In genomic region chr10:73809061-73809818, GRCh38 we compare ENCODE assay signal across 15 cellular contexts. TPM values are rescaled to one million over a fixed set of nuclear protein-coding genes. Genes with fewer than 3 reads are reported as not detected.
DNase-seq lines count a peak whose midpoint lies in the region; ATAC-seq, FAIRE-seq and TF ChIP-seq lines count a peak whose summit lies in the region.
"Had no signal": no experiment of that assay in that cellular context is flagged by ENCODE, and none has a peak within 500 bp of the region (broad histone marks: within the 10 kb centered on the region; RNA-seq: fewer than 3 reads in every experiment).

No MANE protein-coding gene starts in this region.

- H3K27me3 Mint-ChIP-seq in activated T-helper 1 cell treated with anti-CD3 and anti-CD28 coated beads, Interleukin-12 subunit alpha, Interleukin-12 subunit beta, Interleukin-2, Interleukin-4 antibody, amounts not matched to agents 30 ng/mL and 10 ng/mL and 1 ng/mL, durations not matched to agents 14 hours and 24 hours and 36 hours (ENCODE audit: insufficient read depth) = no peaks in the 10 kb centered on the region
- H3K27me3 Mint-ChIP-seq in memory B cell = no peaks in the 10 kb centered on the region
- H3K27me3 Mint-ChIP-seq: stimulated activated memory B cell treated with anti-CD40 and anti-IgM and Interleukin-4, amounts not matched to agents 10 μg/mL and 1 μg/mL and 100 μg/mL, for 72 hours had no signal

- peak overlapping the region; percentile 45 for H3K27ac Mint-ChIP-seq in activated T-helper 1 cell treated with anti-CD3 and anti-CD28 coated beads, Interleukin-12 subunit alpha, Interleukin-12 subunit beta, Interleukin-2, Interleukin-4 antibody, amounts not matched to agents 30 ng/mL and 10 ng/mL and 1 ng/mL, durations not matched to agents 14 hours and 24 hours and 36 hours
- H3K27ac Mint-ChIP-seq in memory B cell = no peak overlapping the region

- ATAC-seq in HepG2 = no peak
- no peak for ATAC-seq in right lobe of liver
- no peak for ATAC-seq in memory B cell (ENCODE audit: low read depth)
- no peak for ATAC-seq in HG03342 (IDR thresholded peaks at IDR 0.05; ENCODE audit: unreplicated experiment)
- no peak for ATAC-seq in GM21786 (IDR thresholded peaks at IDR 0.05; ENCODE audit: unreplicated experiment)
- ATAC-seq in GM21515 (IDR thresholded peaks at IDR 0.05; ENCODE audit: unreplicated experiment) = no peak
- ATAC-seq: stimulated activated memory B cell treated with anti-CD40 and anti-IgM and Interleukin-4, amounts not matched to agents 10 μg/mL and 1 μg/mL and 100 μg/mL, for 72 hours had no signal

- peaks cover 3% of the 10 kb centered on the region for H3K79me2 ChIP-seq in HepG2 (ENCODE audit: insufficient read depth, low read length)

- no peaks in the 10 kb centered on the region for H4K20me1 ChIP-seq in HepG2 (ENCODE audit: insufficient read depth, low read length)

- H3K4me3 Mint-ChIP-seq in activated T-helper 1 cell treated with anti-CD3 and anti-CD28 coated beads, Interleukin-12 subunit alpha, Interleukin-12 subunit beta, Interleukin-2, Interleukin-4 antibody, amounts not matched to agents 30 ng/mL and 10 ng/mL and 1 ng/mL, durations not matched to agents 14 hours and 24 hours and 36 hours = peak overlapping the region; percentile 97
- peak overlapping the region; percentile 55 for H3K4me3 Mint-ChIP-seq in memory B cell

- TF ChIP-seq CTCF in HepG2 (CRISPR knock-in tag; IDR thresholded peaks at IDR 0.05) (no peak), right lobe of liver (IDR thresholded peaks at IDR 0.05) (no peak), right atrium auricular region (IDR thresholded peaks at IDR 0.05) (no peak)

- no peak overlapping the region for H3K4me3 ChIP-seq in HepG2 (replicated peaks in 1 of 3; ENCODE audit: insufficient read depth in 1 of 3, low read depth in 2 of 3, low read length in 3 of 3)
- H3K4me3 ChIP-seq in right lobe of liver = no peak overlapping the region
- H3K4me3 ChIP-seq in right atrium auricular region = no peak overlapping the region
- H3K4me3 ChIP-seq: SK-N-MC had no signal

- peaks cover 58% of the 10 kb centered on the region for H3K4me1 Mint-ChIP-seq in activated T-helper 1 cell treated with anti-CD3 and anti-CD28 coated beads, Interleukin-12 subunit alpha, Interleukin-12 subunit beta, Interleukin-2, Interleukin-4 antibody, amounts not matched to agents 30 ng/mL and 10 ng/mL and 1 ng/mL, durations not matched to agents 14 hours and 24 hours and 36 hours (ENCODE audit: low read depth)
- H3K4me1 Mint-ChIP-seq in memory B cell = peaks cover 23% of the 10 kb centered on the region

- FAIRE-seq in HepG2 (lab: Jason Lieb, UNC) = peak; percentile 12

- TF ChIP-seq EP300 in HepG2 (IDR thresholded peaks at IDR 0.05; ENCODE audit: low read depth in 2 of 2, low read length in 2 of 2) (no peak), HepG2 (CRISPR knock-in tag; IDR thresholded peaks at IDR 0.05; ENCODE audit: borderline replicate concordance) (no peak)

- TF ChIP-seq POLR2A in HepG2 (IDR thresholded peaks at IDR 0.05; ENCODE audit: insufficient read depth in 1 of 2, low read depth in 2 of 2, low read length in 2 of 2) (no peak), right lobe of liver (IDR thresholded peaks at IDR 0.05) (no peak)

- no peaks in the 10 kb centered on the region for H3K9me3 Mint-ChIP-seq in activated T-helper 1 cell treated with anti-CD3 and anti-CD28 coated beads, Interleukin-12 subunit alpha, Interleukin-12 subunit beta, Interleukin-2, Interleukin-4 antibody, amounts not matched to agents 30 ng/mL and 10 ng/mL and 1 ng/mL, durations not matched to agents 14 hours and 24 hours and 36 hours
- no peaks in the 10 kb centered on the region for H3K9me3 Mint-ChIP-seq in memory B cell
- H3K9me3 Mint-ChIP-seq: stimulated activated memory B cell treated with anti-CD40 and anti-IgM and Interleukin-4, amounts not matched to agents 10 μg/mL and 1 μg/mL and 100 μg/mL, for 72 hours had no signal

- intact Hi-C loops in HepG2 (cut with micrococcal nuclease; ENCODE audit: unreplicated experiment) (no loop called here), right lobe of liver (cut with DNase I) (no loop called here)
- intact Hi-C loops in activated T-helper 1 cell treated with anti-CD3 and anti-CD28 coated beads, Interleukin-12 subunit alpha, Interleukin-12 subunit beta, Interleukin-2, Interleukin-4 antibody, amounts not matched to agents 30 ng/mL and 10 ng/mL and 1 ng/mL, durations not matched to agents 14 hours and 24 hours and 36 hours (cut with micrococcal nuclease) = no loop called here

- WGBS in HepG2 (ENCODE audit: low lambda C conversion rate) = 63% methylated on average over 5 of the region's 5 CpGs
- 42% methylated on average over 3 of the region's 5 CpGs for WGBS in right lobe of liver (ENCODE audit: insufficient coverage, low coverage, low lambda C conversion rate, missing lambda C conversion rate)

- H2AFZ ChIP-seq in HepG2 (ENCODE audit: low read length) = no peak overlapping the region

- in situ Hi-C loops in HepG2 (cut with HindIII; ENCODE audit: extremely low pct_ligation_motif_present, low pct_unique_long_range_greater_than_20kb) = no loop called here

- H3K9me3 ChIP-seq in HepG2 (ENCODE audit: low read length) = no peaks in the 10 kb centered on the region
- H3K9me3 ChIP-seq in right lobe of liver = no peaks in the 10 kb centered on the region
- H3K9me3 ChIP-seq in right atrium auricular region = no peaks in the 10 kb centered on the region

- peaks cover 52% of the 10 kb centered on the region for H3K36me3 Mint-ChIP-seq in activated T-helper 1 cell treated with anti-CD3 and anti-CD28 coated beads, Interleukin-12 subunit alpha, Interleukin-12 subunit beta, Interleukin-2, Interleukin-4 antibody, amounts not matched to agents 30 ng/mL and 10 ng/mL and 1 ng/mL, durations not matched to agents 14 hours and 24 hours and 36 hours (ENCODE audit: low read depth)
- H3K36me3 Mint-ChIP-seq in memory B cell = peaks cover 27% of the 10 kb centered on the region

- no peak for TF ChIP-seq RAD21 in HepG2 (CRISPR knock-in tag; IDR thresholded peaks at IDR 0.05)

- POLR2A ChIA-PET in HepG2 (lab: Yijun Ruan, JAX) = interaction anchor here (0.5 to 3.3 kb wide), 6 partner anchors 8 to 31 kb away, joined by 3 to 23 read pairs (median 4); no protein-coding TSS in a partner anchor

- no peak overlapping the region for H3K4me2 ChIP-seq in HepG2 (ENCODE audit: low read depth, low read length)

- no peak overlapping the region for H3K27ac ChIP-seq in HepG2 (ENCODE audit: extremely low read length, insufficient read depth, low read length)
- no peak overlapping the region for H3K27ac ChIP-seq in right lobe of liver
- no peak overlapping the region for H3K27ac ChIP-seq in right atrium auricular region
- H3K27ac ChIP-seq: SK-N-MC had no signal

- DNase-seq in HepG2 (ENCODE audit: low spot score) = no peak
- DNase-seq in right lobe of liver = no peak
- DNase-seq in activated T-helper 1 cell treated with anti-CD3 and anti-CD28 coated beads, Interleukin-12 subunit alpha, Interleukin-12 subunit beta, Interleukin-2, Interleukin-4 antibody, amounts not matched to agents 30 ng/mL and 10 ng/mL and 1 ng/mL, durations not matched to agents 14 hours and 24 hours and 36 hours (ENCODE audit: low spot score) = no peak
- DNase-seq in memory B cell (ENCODE audit: low spot score in 2 of 2) = no peak
- DNase-seq in right atrium auricular region (ENCODE audit: low spot score) = no peak
- DNase-seq: cortex of kidney; GDM1; NCI-H146; NCI-H774; stimulated activated CD4-positive, alpha-beta T cell treated with anti-CD3 and anti-CD28 coated beads, Interleukin-2, amount 100 ng/mL, for 48 hours had no signal

- H3K9ac ChIP-seq in HepG2 (ENCODE audit: insufficient read depth, low read depth, low read length) = no peak overlapping the region

- H3K4me1 ChIP-seq in HepG2 (ENCODE audit: insufficient read depth, low read length) = peaks cover 21% of the 10 kb centered on the region
- H3K4me1 ChIP-seq in right lobe of liver = peaks cover 0 to 23% (median 0%) of the 10 kb centered on the region in 4 donors
- peaks cover 0 to 23% of the 10 kb centered on the region in 2 donors for H3K4me1 ChIP-seq in right atrium auricular region

- CTCF ChIA-PET in HepG2 (lab: Yijun Ruan, JAX; ENCODE audit: low intra/inter-chr PET ratio, low total read pairs) = no interaction called here

- peaks cover 13 to 33% of the 10 kb centered on the region in 2 experiments for H3K36me3 ChIP-seq in HepG2 (replicated peaks in 1 of 2; ENCODE audit: control insufficient read depth in 1 of 2, insufficient read depth in 2 of 2, low read length in 2 of 2)
- peaks cover 0 to 28% (median 11%) of the 10 kb centered on the region in 4 donors for H3K36me3 ChIP-seq in right lobe of liver
- H3K36me3 ChIP-seq in right atrium auricular region = peaks cover 48% of the 10 kb centered on the region

- no peaks in the 10 kb centered on the region; a peak in 1 of 5 replicates for H3K27me3 ChIP-seq in HepG2 (ENCODE audit: control insufficient read depth in 1 of 2, insufficient read depth in 2 of 2, low read length in 2 of 2)
- no peaks in the 10 kb centered on the region for H3K27me3 ChIP-seq in right lobe of liver
- no peaks in the 10 kb centered on the region for H3K27me3 ChIP-seq in right atrium auricular region

- BruUV-seq in HepG2 (replicated peaks; lab: Mats Ljungman, UMichigan) = no TSS peak

RNA-seq across cellular contexts. Expression of gene NDST2, which starts 2.2 kb away (rescaled TPM):
- total RNA-seq in HepG2 (2016; rRNA removed; fragmentation: Illumina TruSeq; extraction: Trizol) (5.6 and 10.7 TPM in 2 replicates), right lobe of liver (10 to 100 TPM in 5 of 6 experiments, 1 to 10 TPM in 1; 9.5 to 14.8 (median 12.2) TPM), right atrium auricular region (10 to 100 TPM; 13.1 to 18.4 TPM)
- total RNA-seq in HepG2 (2016; cell fraction: cytosol; rRNA removed; fragmentation: Illumina TruSeq; extraction: Trizol; ENCODE audit: low read depth) = 16.0 and 17.7 TPM in 2 replicates
- 5.8 and 12.0 TPM in 2 replicates for total RNA-seq in HepG2 (2016; cell fraction: insoluble cytoplasmic fraction; rRNA removed; fragmentation: Illumina TruSeq; extraction: Trizol)
- 14.8 and 15.7 TPM in 2 replicates for total RNA-seq in HepG2 (2016; cell fraction: membrane; rRNA removed; fragmentation: Illumina TruSeq; extraction: Trizol)
- 12.9 and 13.7 TPM in 2 replicates for total RNA-seq in HepG2 (2016; cell fraction: nucleus; rRNA removed; fragmentation: Illumina TruSeq; extraction: Trizol)
- 25.5 and 30.1 TPM in 2 replicates for polyA plus RNA-seq in HepG2 (2011; rRNA removed)
- polyA plus RNA-seq in HepG2 (2011; cell fraction: cytosol; rRNA removed) = 15.0 and 15.4 TPM in 2 replicates
- 56.8 and 69.5 TPM in 2 replicates for polyA plus RNA-seq in HepG2 (2011; cell fraction: nucleus; rRNA removed)
- 12.6 and 13.9 TPM in 2 replicates for polyA plus RNA-seq in HepG2 (2012)
- polyA plus RNA-seq in HepG2 (2016; cell fraction: cytosol; fragmentation: Illumina TruSeq; extraction: Trizol; ENCODE audit: low read depth) = 16.0 and 16.1 TPM in 2 replicates
- polyA plus RNA-seq in HepG2 (2016; cell fraction: insoluble cytoplasmic fraction; fragmentation: Illumina TruSeq; extraction: Trizol; ENCODE audit: low read depth) = 6.2 and 6.4 TPM in 2 replicates
- polyA plus RNA-seq in HepG2 (2016; cell fraction: membrane; fragmentation: Illumina TruSeq; extraction: Trizol; ENCODE audit: low read depth) = 9.1 and 12.0 TPM in 2 replicates
- 24.6 and 30.8 TPM in 2 replicates for polyA plus RNA-seq in HepG2 (2016; cell fraction: nucleus; fragmentation: Illumina TruSeq; extraction: Trizol; ENCODE audit: insufficient read depth, low read depth)
- polyA minus RNA-seq in HepG2 (2011; rRNA and poly(A)+ RNA removed; ENCODE audit: low replicate concordance) = 20.2 and 41.2 TPM in 2 replicates
- 10.4 and 10.5 TPM in 2 replicates for polyA minus RNA-seq in HepG2 (2011; cell fraction: cytosol; rRNA and poly(A)+ RNA removed)
- 55.5 and 70.7 TPM in 2 replicates for polyA minus RNA-seq in HepG2 (2011; cell fraction: nucleus; rRNA and poly(A)+ RNA removed)
- total RNA-seq in activated T-helper 1 cell treated with anti-CD3 and anti-CD28 coated beads, Interleukin-12 subunit alpha, Interleukin-12 subunit beta, Interleukin-2, Interleukin-4 antibody, amounts not matched to agents 30 ng/mL and 10 ng/mL and 1 ng/mL, durations not matched to agents 14 hours and 24 hours and 36 hours = 51.7 and 53.2 TPM in 2 replicates

RNA-seq across cellular contexts. Expression of gene ZSWIM8, which starts 23.8 kb away (rescaled TPM):
- total RNA-seq in HepG2 (2016; rRNA removed; fragmentation: Illumina TruSeq; extraction: Trizol) = 21.0 and 39.9 TPM in 2 replicates
- total RNA-seq in HepG2 (2016; cell fraction: cytosol; rRNA removed; fragmentation: Illumina TruSeq; extraction: Trizol; ENCODE audit: low read depth) = 5.7 and 8.2 TPM in 2 replicates
- total RNA-seq in HepG2 (2016; cell fraction: insoluble cytoplasmic fraction; rRNA removed; fragmentation: Illumina TruSeq; extraction: Trizol) = 13.7 and 36.6 TPM in 2 replicates
- total RNA-seq in HepG2 (2016; cell fraction: membrane; rRNA removed; fragmentation: Illumina TruSeq; extraction: Trizol) = 9.3 and 11.2 TPM in 2 replicates
- 35.4 and 47.5 TPM in 2 replicates for total RNA-seq in HepG2 (2016; cell fraction: nucleus; rRNA removed; fragmentation: Illumina TruSeq; extraction: Trizol)
- 98.2 and 142 TPM in 2 replicates for polyA plus RNA-seq in HepG2 (2011; rRNA removed)
- 41.1 and 57.3 TPM in 2 replicates for polyA plus RNA-seq in HepG2 (2011; cell fraction: cytosol; rRNA removed)
- 505 and 598 TPM in 2 replicates for polyA plus RNA-seq in HepG2 (2011; cell fraction: nucleus; rRNA removed)
- 43.3 and 58.7 TPM in 2 replicates for polyA plus RNA-seq in HepG2 (2012)
- 3.7 and 6.8 TPM in 2 replicates for polyA plus RNA-seq in HepG2 (2016; cell fraction: cytosol; fragmentation: Illumina TruSeq; extraction: Trizol; ENCODE audit: low read depth)
- polyA plus RNA-seq in HepG2 (2016; cell fraction: insoluble cytoplasmic fraction; fragmentation: Illumina TruSeq; extraction: Trizol; ENCODE audit: low read depth) = 21.2 and 30.3 TPM in 2 replicates
- 6.6 and 11.5 TPM in 2 replicates for polyA plus RNA-seq in HepG2 (2016; cell fraction: membrane; fragmentation: Illumina TruSeq; extraction: Trizol; ENCODE audit: low read depth)
- 118 and 128 TPM in 2 replicates for polyA plus RNA-seq in HepG2 (2016; cell fraction: nucleus; fragmentation: Illumina TruSeq; extraction: Trizol; ENCODE audit: insufficient read depth, low read depth)
- polyA minus RNA-seq in HepG2 (2011; rRNA and poly(A)+ RNA removed; ENCODE audit: low replicate concordance) = 83.5 and 181 TPM in 2 replicates
- 31.5 and 36.5 TPM in 2 replicates for polyA minus RNA-seq in HepG2 (2011; cell fraction: cytosol; rRNA and poly(A)+ RNA removed)
- polyA minus RNA-seq in HepG2 (2011; cell fraction: nucleus; rRNA and poly(A)+ RNA removed) = 64.2 and 73.5 TPM in 2 replicates
- 100 to 1,000 TPM in 1 of 6 experiments, 10 to 100 TPM in 5; 52.2 to 107 (median 77.5) TPM for total RNA-seq in right lobe of liver
- total RNA-seq in activated T-helper 1 cell treated with anti-CD3 and anti-CD28 coated beads, Interleukin-12 subunit alpha, Interleukin-12 subunit beta, Interleukin-2, Interleukin-4 antibody, amounts not matched to agents 30 ng/mL and 10 ng/mL and 1 ng/mL, durations not matched to agents 14 hours and 24 hours and 36 hours = 54.2 and 56.3 TPM in 2 replicates
- 10 to 100 TPM; 37.6 to 63.2 TPM for total RNA-seq in right atrium auricular region

RNA-seq across cellular contexts. Expression of gene CHCHD1, which starts 27.4 kb away (rescaled TPM):
- total RNA-seq in HepG2 (2016; rRNA removed; fragmentation: Illumina TruSeq; extraction: Trizol) (71.2 and 91.7 TPM in 2 replicates), right lobe of liver (10 to 100 TPM; 13.0 to 25.1 (median 17.4) TPM), right atrium auricular region (10 to 100 TPM; 28.3 to 32.7 TPM)
- 16.2 and 16.7 TPM in 2 replicates for total RNA-seq in HepG2 (2016; cell fraction: cytosol; rRNA removed; fragmentation: Illumina TruSeq; extraction: Trizol; ENCODE audit: low read depth)
- 69.8 and 94.8 TPM in 2 replicates for total RNA-seq in HepG2 (2016; cell fraction: insoluble cytoplasmic fraction; rRNA removed; fragmentation: Illumina TruSeq; extraction: Trizol)
- total RNA-seq in HepG2 (2016; cell fraction: membrane; rRNA removed; fragmentation: Illumina TruSeq; extraction: Trizol) = 32.5 and 34.2 TPM in 2 replicates
- 30.4 and 32.6 TPM in 2 replicates for total RNA-seq in HepG2 (2016; cell fraction: nucleus; rRNA removed; fragmentation: Illumina TruSeq; extraction: Trizol)
- polyA plus RNA-seq in HepG2 (2011; rRNA removed) = 30.6 and 36.9 TPM in 2 replicates
- polyA plus RNA-seq in HepG2 (2011; cell fraction: cytosol; rRNA removed) = 35.1 and 36.6 TPM in 2 replicates
- polyA plus RNA-seq in HepG2 (2011; cell fraction: nucleus; rRNA removed) = 8.8 and 9.9 TPM in 2 replicates
- 40.1 and 41.3 TPM in 2 replicates for polyA plus RNA-seq in HepG2 (2012)
- 16.6 and 17.9 TPM in 2 replicates for polyA plus RNA-seq in HepG2 (2016; cell fraction: cytosol; fragmentation: Illumina TruSeq; extraction: Trizol; ENCODE audit: low read depth)
- 90.2 and 95.1 TPM in 2 replicates for polyA plus RNA-seq in HepG2 (2016; cell fraction: insoluble cytoplasmic fraction; fragmentation: Illumina TruSeq; extraction: Trizol; ENCODE audit: low read depth)
- 27.2 and 27.4 TPM in 2 replicates for polyA plus RNA-seq in HepG2 (2016; cell fraction: membrane; fragmentation: Illumina TruSeq; extraction: Trizol; ENCODE audit: low read depth)
- polyA plus RNA-seq in HepG2 (2016; cell fraction: nucleus; fragmentation: Illumina TruSeq; extraction: Trizol; ENCODE audit: insufficient read depth, low read depth) = 45.9 and 52.1 TPM in 2 replicates
- 5.0 and 8.3 TPM in 2 replicates for polyA minus RNA-seq in HepG2 (2011; rRNA and poly(A)+ RNA removed; ENCODE audit: low replicate concordance)
- 5.5 TPM in 2 replicates for polyA minus RNA-seq in HepG2 (2011; cell fraction: cytosol; rRNA and poly(A)+ RNA removed)
- 7.7 and 9.1 TPM in 2 replicates for polyA minus RNA-seq in HepG2 (2011; cell fraction: nucleus; rRNA and poly(A)+ RNA removed)
- 30.9 and 33.5 TPM in 2 replicates for total RNA-seq in activated T-helper 1 cell treated with anti-CD3 and anti-CD28 coated beads, Interleukin-12 subunit alpha, Interleukin-12 subunit beta, Interleukin-2, Interleukin-4 antibody, amounts not matched to agents 30 ng/mL and 10 ng/mL and 1 ng/mL, durations not matched to agents 14 hours and 24 hours and 36 hours
